18 cellular contexts compared by ENCODE assay signal in the genomic region with DNA sequence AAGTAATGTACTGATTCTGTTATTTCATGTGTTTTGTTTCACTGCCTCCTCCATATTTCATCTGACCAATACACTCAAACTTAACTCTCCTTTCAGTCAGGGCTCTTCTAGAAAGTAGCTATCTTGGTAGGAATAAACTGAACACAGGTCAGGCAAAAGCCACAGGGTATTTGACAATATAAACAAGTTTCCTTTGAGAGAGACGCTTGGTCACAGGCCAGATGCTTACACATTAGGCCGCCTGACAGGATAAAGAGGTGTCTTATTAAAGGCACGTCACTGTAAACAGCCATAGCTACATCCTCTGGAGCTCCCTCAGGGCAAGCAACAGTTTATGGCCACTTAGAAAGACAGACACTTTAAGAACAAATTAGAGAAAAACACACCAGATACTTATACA.
"Had no signal": no experiment of that assay in that cellular context is flagged by ENCODE, and none has a peak within 500 bp of the region (broad histone marks: within the 10 kb centered on the region; RNA-seq: fewer than 3 reads in every experiment).

No MANE protein-coding gene starts in this region.

- H3K9me3 ChIP-seq: body of pancreas, esophagus muscularis mucosa, pancreas, thoracic aorta, upper lobe of right lung had no signal

- ATAC-seq: activated CD4-positive, alpha-beta T cell treated with anti-CD3 and anti-CD28 coated beads for 36 hours; activated naive CD4-positive, alpha-beta T cell treated with anti-CD3 and anti-CD28 coated beads, Interleukin-2, amount 50 U/mL, for 72 hours; body of pancreas; pancreas; sciatic nerve; upper lobe of right lung had no signal

- H3K27ac ChIP-seq: body of pancreas, coronary artery, esophagus muscularis mucosa, pancreas, thoracic aorta, upper lobe of right lung had no signal

- H3K27me3 ChIP-seq: body of pancreas, esophagus muscularis mucosa, pancreas, upper lobe of right lung had no signal

- H3K4me3 ChIP-seq: body of pancreas, coronary artery, esophagus muscularis mucosa, pancreas, thoracic aorta, upper lobe of right lung had no signal

- DNase-seq: activated CD4-positive, alpha-beta memory T cell treated with anti-CD3 and anti-CD28 coated beads, Interleukin-2, amount 10 ng/mL, durations not matched to agents 7 days and 5 days; activated CD4-positive, alpha-beta T cell treated with anti-CD3 and anti-CD28 coated beads for 36 hours; activated T-cell treated with anti-CD3 and anti-CD28 coated beads, Interleukin-2, amount 50 U/mL, for 24 hours; amniotic stem cell; body of pancreas; caudate nucleus; effector CD4-positive, alpha-beta T cell; hippocampal formation; kidney glomerular epithelial cell; pancreas; stimulated activated CD4-positive, alpha-beta T cell treated with anti-CD3 and anti-CD28 coated beads, Interleukin-2, amount 100 ng/mL, for 24 hours; T-helper 2 cell; upper lobe of right lung had no signal

- H3K4me1 ChIP-seq: body of pancreas, esophagus muscularis mucosa, pancreas, upper lobe of right lung had no signal

- H3K36me3 ChIP-seq: esophagus muscularis mucosa, pancreas, thoracic aorta, upper lobe of right lung had no signal
